Comparison of ENCODE assay signal across 31 cellular contexts in the genomic region with DNA sequence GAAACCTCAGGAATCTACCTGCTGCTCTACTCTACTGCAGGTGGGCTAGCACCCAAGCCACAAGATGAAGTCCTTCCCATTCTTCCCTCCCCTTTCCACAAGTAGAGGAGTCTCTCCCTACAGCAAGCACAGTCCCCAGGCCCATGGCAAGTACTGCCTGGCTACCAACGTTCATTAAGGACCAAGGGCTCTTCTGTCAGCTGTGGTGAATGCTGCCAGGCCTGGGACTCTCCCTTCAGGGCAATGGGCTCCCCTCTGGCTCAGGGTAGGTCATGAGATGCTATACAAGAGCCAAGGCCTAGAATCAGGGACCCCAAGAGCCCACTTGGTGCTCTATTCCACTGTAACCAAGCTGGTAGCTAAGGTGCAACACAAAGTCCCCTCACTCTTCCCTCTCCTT.
"Had no signal": no experiment of that assay in that cellular context is flagged by ENCODE, and none has a peak within 500 bp of the region (broad histone marks: within the 10 kb centered on the region; RNA-seq: fewer than 3 reads in every experiment).

No MANE protein-coding gene starts in this region.

- H3K36me3 ChIP-seq: adrenal gland, gastrocnemius medialis had no signal

- H3K27ac Mint-ChIP-seq: activated B cell treated with CpG ODN at 0.5 μM for 24 hours; activated CD8-positive, alpha-beta T cell treated with anti-CD3 and anti-CD28 coated beads for 36 hours; activated naive CD4-positive, alpha-beta T cell treated with anti-CD3 and anti-CD28 coated beads for 36 hours; activated naive CD4-positive, alpha-beta T cell treated with anti-CD3 and anti-CD28 coated beads, Interleukin-2, amount 50 U/mL, for 24 hours; activated naive CD8-positive, alpha-beta T cell treated with anti-CD3 and anti-CD28 coated beads for 36 hours; activated naive CD8-positive, alpha-beta T cell treated with anti-CD3 and anti-CD28 coated beads, Interleukin-2, amount 50 U/mL, for 24 hours; activated T-helper 17 cell treated with anti-CD3 and anti-CD28 coated beads, Interleukin-2, amount 50 U/mL, for 72 hours; dendritic cell treated with granulocyte-macrophage colony-stimulating factor and Interleukin-4, amounts not matched to agents 40 ng/mL and 50 ng/mL, for 4 days; endodermal cell; T-helper 17 cell had no signal

- H3K9me3 ChIP-seq: adrenal gland, body of pancreas, gastrocnemius medialis, heart left ventricle had no signal

- DNase-seq: activated B cell treated with CpG ODN at 0.5 μM for 24 hours; activated CD4-positive, alpha-beta T cell treated with anti-CD3 and anti-CD28 coated beads for 48 hours; activated CD4-positive, alpha-beta T cell treated with anti-CD3 and anti-CD28 coated beads, Interleukin-2, amount 50 U/mL, for 1 hour; activated CD4-positive, alpha-beta T cell treated with anti-CD3 and anti-CD28 coated beads, Interleukin-2, amount 50 U/mL, for 48 hours; activated CD8-positive, alpha-beta memory T cell treated with anti-CD3 and anti-CD28 coated beads for 24 hours; activated CD8-positive, alpha-beta T cell treated with anti-CD3 and anti-CD28 coated beads for 36 hours; activated effector memory CD4-positive, alpha-beta T cell treated with anti-CD3 and anti-CD28 coated beads, Interleukin-2, amount 50 U/mL, for 16 hours; activated naive CD4-positive, alpha-beta T cell treated with anti-CD3 and anti-CD28 coated beads for 36 hours; activated naive CD8-positive, alpha-beta T cell treated with anti-CD3 and anti-CD28 coated beads for 36 hours; activated naive CD8-positive, alpha-beta T cell treated with anti-CD3 and anti-CD28 coated beads, Interleukin-2, amount 50 U/mL, for 24 hours; activated T-cell treated with anti-CD3 and anti-CD28 coated beads, Interleukin-2, amount 50 U/mL, for 4 hours; adrenal gland; amygdala; aorta; body of pancreas; caudate nucleus; dorsolateral prefrontal cortex; effector memory CD4-positive, alpha-beta T cell; endodermal cell; foreskin fibroblast; gastrocnemius medialis; glutamatergic neuron; heart left ventricle; T-helper 1 cell; T-helper 17 cell had no signal

- H3K9me3 Mint-ChIP-seq: activated B cell treated with CpG ODN at 0.5 μM for 24 hours; activated CD8-positive, alpha-beta T cell treated with anti-CD3 and anti-CD28 coated beads for 36 hours; activated naive CD4-positive, alpha-beta T cell treated with anti-CD3 and anti-CD28 coated beads for 36 hours; activated naive CD4-positive, alpha-beta T cell treated with anti-CD3 and anti-CD28 coated beads, Interleukin-2, amount 50 U/mL, for 24 hours; activated naive CD8-positive, alpha-beta T cell treated with anti-CD3 and anti-CD28 coated beads for 36 hours; activated naive CD8-positive, alpha-beta T cell treated with anti-CD3 and anti-CD28 coated beads, Interleukin-2, amount 50 U/mL, for 24 hours; activated T-cell treated with anti-CD3 and anti-CD28 coated beads, Interleukin-2, amount 50 U/mL, for 4 hours; activated T-helper 17 cell treated with anti-CD3 and anti-CD28 coated beads, Interleukin-2, amount 50 U/mL, for 72 hours; dendritic cell treated with granulocyte-macrophage colony-stimulating factor and Interleukin-4, amounts not matched to agents 40 ng/mL and 50 ng/mL, for 4 days; endodermal cell had no signal

- H3K4me3 ChIP-seq: adrenal gland, body of pancreas, coronary artery, dorsolateral prefrontal cortex, gastrocnemius medialis, heart left ventricle had no signal

- H3K4me3 Mint-ChIP-seq: activated B cell treated with CpG ODN at 0.5 μM for 24 hours; activated CD8-positive, alpha-beta T cell treated with anti-CD3 and anti-CD28 coated beads for 36 hours; activated naive CD4-positive, alpha-beta T cell treated with anti-CD3 and anti-CD28 coated beads for 36 hours; activated naive CD4-positive, alpha-beta T cell treated with anti-CD3 and anti-CD28 coated beads, Interleukin-2, amount 50 U/mL, for 24 hours; activated naive CD8-positive, alpha-beta T cell treated with anti-CD3 and anti-CD28 coated beads for 36 hours; activated naive CD8-positive, alpha-beta T cell treated with anti-CD3 and anti-CD28 coated beads, Interleukin-2, amount 50 U/mL, for 24 hours; activated T-cell treated with anti-CD3 and anti-CD28 coated beads, Interleukin-2, amount 50 U/mL, for 4 hours; activated T-helper 17 cell treated with anti-CD3 and anti-CD28 coated beads, Interleukin-2, amount 50 U/mL, for 72 hours; dendritic cell treated with granulocyte-macrophage colony-stimulating factor and Interleukin-4, amounts not matched to agents 40 ng/mL and 50 ng/mL, for 4 days; endodermal cell; T-helper 17 cell had no signal

- H3K27me3 Mint-ChIP-seq: activated B cell treated with CpG ODN at 0.5 μM for 24 hours; activated CD8-positive, alpha-beta T cell treated with anti-CD3 and anti-CD28 coated beads for 36 hours; activated naive CD4-positive, alpha-beta T cell treated with anti-CD3 and anti-CD28 coated beads, Interleukin-2, amount 50 U/mL, for 24 hours; activated naive CD8-positive, alpha-beta T cell treated with anti-CD3 and anti-CD28 coated beads for 36 hours; activated naive CD8-positive, alpha-beta T cell treated with anti-CD3 and anti-CD28 coated beads, Interleukin-2, amount 50 U/mL, for 24 hours; activated T-helper 17 cell treated with anti-CD3 and anti-CD28 coated beads, Interleukin-2, amount 50 U/mL, for 72 hours; dendritic cell treated with granulocyte-macrophage colony-stimulating factor and Interleukin-4, amounts not matched to agents 40 ng/mL and 50 ng/mL, for 4 days; T-helper 17 cell had no signal

- H3K4me1 ChIP-seq: gastrocnemius medialis had no signal

- ATAC-seq: activated CD4-positive, CD25-positive, alpha-beta regulatory T cell treated with anti-CD3 and anti-CD28 coated beads, Interleukin-2, amount 50 U/mL, for 24 hours; activated CD8-positive, alpha-beta T cell treated with anti-CD3 and anti-CD28 coated beads for 36 hours; activated naive CD8-positive, alpha-beta T cell treated with anti-CD3 and anti-CD28 coated beads, Interleukin-2, amount 50 U/mL, for 24 hours; activated T-cell treated with anti-CD3 and anti-CD28 coated beads, Interleukin-2, amount 50 U/mL, for 4 hours; activated T-helper 17 cell treated with anti-CD3 and anti-CD28 coated beads, Interleukin-2, amount 50 U/mL, for 72 hours; body of pancreas; esophagus mucosa; gastrocnemius medialis; T-helper 17 cell had no signal
